Comparison of ENCODE assay signal across 17 cellular contexts in genomic region chr7:129862672-129863071, GRCh38.
DNase-seq lines count a peak whose midpoint lies in the region; ATAC-seq and TF ChIP-seq lines count a peak whose summit lies in the region.
"Had no signal": no experiment of that assay in that cellular context is flagged by ENCODE, and none has a peak within 500 bp of the region (broad histone marks: within the 10 kb centered on the region; RNA-seq: fewer than 3 reads in every experiment).

No MANE protein-coding gene starts in this region.

- peaks cover 1% of the 10 kb centered on the region for H3K9me3 Mint-ChIP-seq in activated CD4-positive, alpha-beta memory T cell treated with anti-CD3 and anti-CD28 coated beads for 36 hours
- H3K9me3 Mint-ChIP-seq in activated CD4-positive, alpha-beta memory T cell treated with anti-CD3 and anti-CD28 coated beads, Interleukin-2, amount 10 ng/mL, durations not matched to agents 7 days and 5 days, result no peaks in the 10 kb centered on the region
- H3K9me3 Mint-ChIP-seq in endothelial cell (ENCODE audit: unreplicated experiment), result no peaks in the 10 kb centered on the region
- H3K9me3 Mint-ChIP-seq in nephron, result no peaks in the 10 kb centered on the region
- H3K9me3 Mint-ChIP-seq: natural killer cell, T-cell had no signal

- ATAC-seq in HG02973 (IDR thresholded peaks at IDR 0.05; ENCODE audit: unreplicated experiment), result no peak
- ATAC-seq: A549, natural killer cell, PC-3, T-cell had no signal

- peak overlapping the region; percentile 68 to 85 for H3K27ac ChIP-seq in uterus
- H3K27ac ChIP-seq in A673 (ENCODE audit: low read depth, low read length, poor library complexity, severe bottlenecking), result no peak overlapping the region
- H3K27ac ChIP-seq: A549 had no signal

- H3K4me3 ChIP-seq in uterus (no peak overlapping the region), A673 (ENCODE audit: low read depth, low read length, poor library complexity, severe bottlenecking) (no peak overlapping the region)
- H3K4me3 ChIP-seq: A549, skin epidermis had no signal

- H3K9me3 ChIP-seq in uterus (no peaks in the 10 kb centered on the region), A673 (ENCODE audit: low read depth, low read length, poor library complexity, severe bottlenecking) (no peaks in the 10 kb centered on the region)
- H3K9me3 ChIP-seq: A549 had no signal

- H3K36me3 Mint-ChIP-seq in activated CD4-positive, alpha-beta memory T cell treated with anti-CD3 and anti-CD28 coated beads for 36 hours, result peaks cover 1% of the 10 kb centered on the region
- H3K36me3 Mint-ChIP-seq in activated CD4-positive, alpha-beta memory T cell treated with anti-CD3 and anti-CD28 coated beads, Interleukin-2, amount 10 ng/mL, durations not matched to agents 7 days and 5 days (ENCODE audit: low read depth), result peaks cover 8% of the 10 kb centered on the region
- H3K36me3 Mint-ChIP-seq in endothelial cell (ENCODE audit: low read depth, unreplicated experiment) (peaks cover 4% of the 10 kb centered on the region), nephron (ENCODE audit: low read depth) (peaks cover 1% of the 10 kb centered on the region)
- H3K36me3 Mint-ChIP-seq: natural killer cell had no signal

- TF ChIP-seq CTCF in endothelial cell (IDR thresholded peaks at IDR 0.05; ENCODE audit: unreplicated experiment) (no peak), nephron (IDR thresholded peaks at IDR 0.05; ENCODE audit: unreplicated experiment in 3 of 3) (no peak), uterus (IDR thresholded peaks at IDR 0.05) (no peak), A673 (conservative IDR thresholded peaks at IDR 0.05; ENCODE audit: low read depth, low read length) (no peak)

- DNase-seq in activated CD4-positive, alpha-beta memory T cell treated with anti-CD3 and anti-CD28 coated beads for 36 hours, result no peak
- DNase-seq in activated CD4-positive, alpha-beta memory T cell treated with anti-CD3 and anti-CD28 coated beads, Interleukin-2, amount 10 ng/mL, durations not matched to agents 7 days and 5 days, result no peak
- no peak for DNase-seq in endothelial cell (ENCODE audit: low spot score)
- no peak for DNase-seq in uterus
- no peak for DNase-seq in midbrain (lab: John Stamatoyannopoulos, UW)
- no peak for DNase-seq in A673 (ENCODE audit: low spot score)
- DNase-seq: activated CD4-positive, CD25-positive, alpha-beta regulatory T cell treated with anti-CD3 and anti-CD28 coated beads, Interleukin-2, amount 50 U/mL, for 72 hours; DMS 273 treated with DMSO at 0.1 percent for 48 hours; natural killer cell; NCI-H1105 treated with DMSO at 0.1 percent for 48 hours; NCI-H446; PC-3; T-cell had no signal

- TF ChIP-seq POLR2A in uterus (IDR thresholded peaks at IDR 0.05), result no peak

- H3K4me1 ChIP-seq in uterus (peaks cover 18% of the 10 kb centered on the region in 2 donors), A673 (ENCODE audit: insufficient read depth, low read length, poor library complexity, severe bottlenecking) (peaks cover 10% of the 10 kb centered on the region)

- H3K4me3 Mint-ChIP-seq in activated CD4-positive, alpha-beta memory T cell treated with anti-CD3 and anti-CD28 coated beads for 36 hours, result no peak overlapping the region
- no peak overlapping the region for H3K4me3 Mint-ChIP-seq in activated CD4-positive, alpha-beta memory T cell treated with anti-CD3 and anti-CD28 coated beads, Interleukin-2, amount 10 ng/mL, durations not matched to agents 7 days and 5 days
- no peak overlapping the region for H3K4me3 Mint-ChIP-seq in endothelial cell (ENCODE audit: unreplicated experiment)
- H3K4me3 Mint-ChIP-seq in nephron, result no peak overlapping the region
- H3K4me3 Mint-ChIP-seq: natural killer cell, T-cell had no signal

- BruUV-seq in A673 (replicated peaks; lab: Mats Ljungman, UMichigan), result no TSS peak

- intact Hi-C loops in activated CD4-positive, alpha-beta memory T cell treated with anti-CD3 and anti-CD28 coated beads for 36 hours (cut with micrococcal nuclease), result loop anchor here (5.0 kb wide), 1 partner anchor 45 kb away; no protein-coding TSS in a partner anchor
- intact Hi-C loops in uterus (cut with DNase I; ENCODE audit: low total_unique reads) (no loop called here), A673 (cut with micrococcal nuclease; ENCODE audit: unreplicated experiment) (no loop called here)

- H3K27ac Mint-ChIP-seq in activated CD4-positive, alpha-beta memory T cell treated with anti-CD3 and anti-CD28 coated beads for 36 hours, result peak overlapping the region; percentile 15
- H3K27ac Mint-ChIP-seq in activated CD4-positive, alpha-beta memory T cell treated with anti-CD3 and anti-CD28 coated beads, Interleukin-2, amount 10 ng/mL, durations not matched to agents 7 days and 5 days, result no peak overlapping the region
- H3K27ac Mint-ChIP-seq in endothelial cell (ENCODE audit: unreplicated experiment), result peak overlapping the region; percentile 10
- peak overlapping the region; percentile 20 to 85 (median 57) for H3K27ac Mint-ChIP-seq in nephron

- H3K36me3 ChIP-seq in uterus (no peaks in the 10 kb centered on the region), A673 (ENCODE audit: insufficient read depth, low read length, poor library complexity, severe bottlenecking) (no peaks in the 10 kb centered on the region)

- CTCF ChIA-PET in activated CD4-positive, alpha-beta memory T cell treated with anti-CD3 and anti-CD28 coated beads for 36 hours (lab: Charles Lee), result interaction anchor here (0.9 to 1.0 kb wide), 2 partner anchors 33 to 165 kb away, joined by 3 read pairs; no protein-coding TSS in a partner anchor
- CTCF ChIA-PET in activated CD4-positive, alpha-beta memory T cell treated with anti-CD3 and anti-CD28 coated beads, Interleukin-2, amount 10 ng/mL, durations not matched to agents 7 days and 5 days (lab: Charles Lee), result interaction anchor here (0.6 kb wide), 1 partner anchor 152 kb away, joined by 4 read pairs; no protein-coding TSS in a partner anchor
- CTCF ChIA-PET in A673 (lab: Charles Lee), result no interaction called here

- POLR2A ChIA-PET in activated CD4-positive, alpha-beta memory T cell treated with anti-CD3 and anti-CD28 coated beads for 36 hours (lab: Charles Lee), result no interaction called here
- POLR2A ChIA-PET in activated CD4-positive, alpha-beta memory T cell treated with anti-CD3 and anti-CD28 coated beads, Interleukin-2, amount 10 ng/mL, durations not matched to agents 7 days and 5 days (lab: Charles Lee), result no interaction called here
- POLR2A ChIA-PET in A673 (lab: Charles Lee; ENCODE audit: low non-redundant PET), result no interaction called here

- H3K4me1 Mint-ChIP-seq in activated CD4-positive, alpha-beta memory T cell treated with anti-CD3 and anti-CD28 coated beads for 36 hours (ENCODE audit: low read depth), result peaks cover 61% of the 10 kb centered on the region
- H3K4me1 Mint-ChIP-seq in activated CD4-positive, alpha-beta memory T cell treated with anti-CD3 and anti-CD28 coated beads, Interleukin-2, amount 10 ng/mL, durations not matched to agents 7 days and 5 days, result peaks cover 44% of the 10 kb centered on the region
- H3K4me1 Mint-ChIP-seq in endothelial cell (ENCODE audit: unreplicated experiment), result peaks cover 16% of the 10 kb centered on the region
- peaks cover 50% of the 10 kb centered on the region for H3K4me1 Mint-ChIP-seq in nephron

- H3K27me3 ChIP-seq in uterus (no peaks in the 10 kb centered on the region), A673 (replicated peaks; ENCODE audit: insufficient read depth, low read depth, low read length, poor library complexity) (no peaks in the 10 kb centered on the region)

- H3K27me3 Mint-ChIP-seq in activated CD4-positive, alpha-beta memory T cell treated with anti-CD3 and anti-CD28 coated beads for 36 hours, result no peaks in the 10 kb centered on the region
- no peaks in the 10 kb centered on the region for H3K27me3 Mint-ChIP-seq in activated CD4-positive, alpha-beta memory T cell treated with anti-CD3 and anti-CD28 coated beads, Interleukin-2, amount 10 ng/mL, durations not matched to agents 7 days and 5 days
- H3K27me3 Mint-ChIP-seq in endothelial cell (ENCODE audit: unreplicated experiment) (peaks cover 3% of the 10 kb centered on the region), nephron (ENCODE audit: low read depth) (no peaks in the 10 kb centered on the region)
- H3K27me3 Mint-ChIP-seq: T-cell had no signal
